Comparison of ENCODE assay signal across 15 cellular contexts in genomic region chr19:35911790-35912189, GRCh38. TPM values are rescaled to one million over a fixed set of nuclear protein-coding genes. Genes with fewer than 3 reads are reported as not detected.
DNase-seq lines count a peak whose midpoint lies in the region; ATAC-seq and TF ChIP-seq lines count a peak whose summit lies in the region.
"Had no signal": no experiment of that assay in that cellular context is flagged by ENCODE, and none has a peak within 500 bp of the region (broad histone marks: within the 10 kb centered on the region; RNA-seq: fewer than 3 reads in every experiment).

No MANE protein-coding gene starts in this region.

- H3K9me3 ChIP-seq in HEK293 (ENCODE audit: control insufficient read depth, insufficient read depth, low read depth, low read length) (no peaks in the 10 kb centered on the region; the same call in 1 of the 2 replicates), lower lobe of right lung (no peaks in the 10 kb centered on the region)
- H3K9me3 ChIP-seq in CD8-positive, alpha-beta T cell (ENCODE audit: low read length), result no peaks in the 10 kb centered on the region
- H3K9me3 ChIP-seq: upper lobe of left lung had no signal

- H3K4me3 ChIP-seq in HEK293 (ENCODE audit: low read depth, low read length) (no peak overlapping the region), lower lobe of right lung (no peak overlapping the region)
- H3K4me3 ChIP-seq in CD8-positive, alpha-beta T cell (ENCODE audit: low read depth, low read length), result no peak overlapping the region
- H3K4me3 ChIP-seq: SK-N-MC, upper lobe of left lung had no signal

- no peak overlapping the region for H3K4me3 Mint-ChIP-seq in Calu3 (ENCODE audit: low read depth, unreplicated experiment)
- no peak overlapping the region for H3K4me3 Mint-ChIP-seq in activated CD8-positive, alpha-beta T cell treated with anti-CD3 and anti-CD28 coated beads for 36 hours
- H3K4me3 Mint-ChIP-seq in CD8-positive, alpha-beta T cell, result no peak overlapping the region

- no peak overlapping the region for H3K27ac Mint-ChIP-seq in Calu3 (ENCODE audit: unreplicated experiment)
- no peak overlapping the region for H3K27ac Mint-ChIP-seq in activated CD8-positive, alpha-beta T cell treated with anti-CD3 and anti-CD28 coated beads for 36 hours
- H3K27ac Mint-ChIP-seq in CD8-positive, alpha-beta T cell, result no peak overlapping the region

- DNase-seq in Calu3, result peak; percentile 53
- DNase-seq in activated CD8-positive, alpha-beta T cell treated with anti-CD3 and anti-CD28 coated beads for 36 hours, result peak; percentile 48
- DNase-seq in lower lobe of right lung, result peak; percentile 58
- no peak for DNase-seq in NCI-H1417 treated with DMSO at 0.1 percent for 48 hours (lab: John Stamatoyannopoulos, UW)
- DNase-seq in CD8-positive, alpha-beta T cell, result no peak
- DNase-seq: activated CD4-positive, alpha-beta T cell treated with anti-CD3 and anti-CD28 coated beads, Interleukin-2, amount 50 U/mL, for 1 hour; head of caudate nucleus; midbrain; NCI-H510A treated with DMSO at 0.1 percent for 48 hours had no signal

- POLR2A ChIA-PET in HEK293 (lab: Yijun Ruan, JAX), result interaction anchor here (0.5 to 1.8 kb wide), 4 partner anchors 11 to 306 kb away, joined by 3 to 5 read pairs (median 4); partner anchors contain the start of gene NFKBID
- POLR2A ChIA-PET in activated CD8-positive, alpha-beta T cell treated with anti-CD3 and anti-CD28 coated beads for 36 hours (lab: Charles Lee), result interaction anchor here (0.6 to 2.1 kb wide), 7 partner anchors 8 to 200 kb away, joined by 3 to 5 read pairs (median 3); no protein-coding TSS in a partner anchor
- POLR2A ChIA-PET in CD8-positive, alpha-beta T cell (lab: Charles Lee), result no interaction called here

- no peaks in the 10 kb centered on the region for H3K4me1 ChIP-seq in HEK293 (ENCODE audit: control insufficient read depth, insufficient read depth, low read length)
- peaks cover 5% of the 10 kb centered on the region for H3K4me1 ChIP-seq in lower lobe of right lung
- H3K4me1 ChIP-seq in CD8-positive, alpha-beta T cell (ENCODE audit: insufficient read depth, low read length), result peaks cover 16% of the 10 kb centered on the region

- H3K36me3 ChIP-seq in HEK293 (ENCODE audit: control insufficient read depth in 2 of 2, insufficient read depth in 1 of 2, low read length in 2 of 2) (no peaks in the 10 kb centered on the region; a peak in 1 of 3 replicates), lower lobe of right lung (no peaks in the 10 kb centered on the region)
- H3K36me3 ChIP-seq in CD8-positive, alpha-beta T cell (ENCODE audit: insufficient read depth, low read length), result no peaks in the 10 kb centered on the region
- H3K36me3 ChIP-seq: upper lobe of left lung had no signal

- peaks cover 14% of the 10 kb centered on the region for H3K27me3 Mint-ChIP-seq in Calu3 (ENCODE audit: unreplicated experiment)
- no peaks in the 10 kb centered on the region for H3K27me3 Mint-ChIP-seq in activated CD8-positive, alpha-beta T cell treated with anti-CD3 and anti-CD28 coated beads for 36 hours
- no peaks in the 10 kb centered on the region for H3K27me3 Mint-ChIP-seq in CD8-positive, alpha-beta T cell (ENCODE audit: low read depth)

- BruUV-seq in Calu3 (replicated peaks; lab: Mats Ljungman, UMichigan), result no TSS peak

- H3K27ac ChIP-seq in HEK293 (ENCODE audit: extremely low read depth, low read depth, low read length), result no peak overlapping the region
- no peak overlapping the region for H3K27ac ChIP-seq in lower lobe of right lung
- H3K27ac ChIP-seq in CD8-positive, alpha-beta T cell (ENCODE audit: low read depth, low read length), result no peak overlapping the region
- H3K27ac ChIP-seq: KMS-11, SK-N-MC had no signal

- no peaks in the 10 kb centered on the region for H3K4me1 Mint-ChIP-seq in Calu3 (ENCODE audit: low read depth, unreplicated experiment)
- H3K4me1 Mint-ChIP-seq in activated CD8-positive, alpha-beta T cell treated with anti-CD3 and anti-CD28 coated beads for 36 hours (ENCODE audit: low read depth), result peaks cover 38% of the 10 kb centered on the region
- H3K4me1 Mint-ChIP-seq in CD8-positive, alpha-beta T cell (ENCODE audit: low read depth), result peaks cover 24% of the 10 kb centered on the region

- peaks cover 4% of the 10 kb centered on the region for H3K27me3 ChIP-seq in lower lobe of right lung (ENCODE audit: low read depth)
- H3K27me3 ChIP-seq in CD8-positive, alpha-beta T cell (ENCODE audit: insufficient read depth, low read length), result no peaks in the 10 kb centered on the region
- H3K27me3 ChIP-seq: upper lobe of left lung had no signal

- intact Hi-C loops in Calu3 (cut with micrococcal nuclease; ENCODE audit: unreplicated experiment) (no loop called here), lower lobe of right lung (cut with DNase I) (no loop called here)
- intact Hi-C loops in activated CD8-positive, alpha-beta T cell treated with anti-CD3 and anti-CD28 coated beads for 36 hours (cut with micrococcal nuclease), result no loop called here
- intact Hi-C loops in CD8-positive, alpha-beta T cell (cut with DNase I, micrococcal nuclease), result no loop called here

- H3K36me3 Mint-ChIP-seq in Calu3 (ENCODE audit: insufficient read depth, unreplicated experiment), result no peaks in the 10 kb centered on the region
- H3K36me3 Mint-ChIP-seq in activated CD8-positive, alpha-beta T cell treated with anti-CD3 and anti-CD28 coated beads for 36 hours (ENCODE audit: low read depth), result no peaks in the 10 kb centered on the region
- H3K36me3 Mint-ChIP-seq in CD8-positive, alpha-beta T cell, result no peaks in the 10 kb centered on the region

- no peak for TF ChIP-seq CTCF in Calu3 (IDR thresholded peaks at IDR 0.05; ENCODE audit: unreplicated experiment)
- TF ChIP-seq CTCF in HEK293 (tag by site-specific recombination; IDR thresholded peaks at IDR 0.05), result no peak
- TF ChIP-seq CTCF in activated CD8-positive, alpha-beta T cell treated with anti-CD3 and anti-CD28 coated beads for 36 hours (IDR thresholded peaks at IDR 0.05), result no peak
- TF ChIP-seq CTCF in lower lobe of right lung (IDR thresholded peaks at IDR 0.05), result no peak
- TF ChIP-seq CTCF in CD8-positive, alpha-beta T cell (IDR thresholded peaks at IDR 0.05), result no peak

- peak; percentile 37 for ATAC-seq in activated CD8-positive, alpha-beta T cell treated with anti-CD3 and anti-CD28 coated beads for 36 hours
- ATAC-seq in lower lobe of right lung (peak in 1 of 2 donors; percentile 6), GM19023 (IDR thresholded peaks at IDR 0.05; ENCODE audit: unreplicated experiment) (no peak), HG02870 (IDR thresholded peaks at IDR 0.05; ENCODE audit: unreplicated experiment) (no peak)
- ATAC-seq in CD8-positive, alpha-beta T cell, result no peak

- H3K9me3 Mint-ChIP-seq in Calu3 (ENCODE audit: low read depth, unreplicated experiment), result no peaks in the 10 kb centered on the region
- H3K9me3 Mint-ChIP-seq in activated CD8-positive, alpha-beta T cell treated with anti-CD3 and anti-CD28 coated beads for 36 hours, result no peaks in the 10 kb centered on the region
- no peaks in the 10 kb centered on the region for H3K9me3 Mint-ChIP-seq in CD8-positive, alpha-beta T cell

- CTCF ChIA-PET in Calu3 (lab: Charles Lee) (interaction anchor here (1.2 kb wide), 1 partner anchor 12 kb away, joined by 3 read pairs; the partner anchor contains the start of gene NFKBID), HEK293 (lab: Yijun Ruan, JAX) (interaction anchor here (0.6 to 1.9 kb wide), 7 partner anchors 10 to 604 kb away, joined by 3 to 13 read pairs (median 3); no protein-coding TSS in a partner anchor)
- CTCF ChIA-PET in activated CD8-positive, alpha-beta T cell treated with anti-CD3 and anti-CD28 coated beads for 36 hours (lab: Charles Lee), result interaction anchor here (2.6 kb wide), 1 partner anchor 30 kb away, joined by 8 read pairs; no protein-coding TSS in a partner anchor
- CTCF ChIA-PET in CD8-positive, alpha-beta T cell (lab: Charles Lee), result interaction anchor here (0.6 kb wide), 1 partner anchor 95 kb away, joined by 4 read pairs; no protein-coding TSS in a partner anchor

TF ChIP-seq in HEK293, 187 proteins besides CTCF, POLR2A, EP300 and RAD21 (continues in another document):
- TF ChIP-seq ZNF670 (tag by site-specific recombination; IDR thresholded peaks at IDR 0.05; ENCODE audit: low read depth), result no peak
- no peak for TF ChIP-seq SP2 (tag by site-specific recombination; IDR thresholded peaks at IDR 0.05)
- no peak for TF ChIP-seq ZNF157 (tag by site-specific recombination; IDR thresholded peaks at IDR 0.05)
- TF ChIP-seq ZNF560 (tag by site-specific recombination; IDR thresholded peaks at IDR 0.05; ENCODE audit: borderline replicate concordance), result no peak
- no peak for TF ChIP-seq BCL11A (tag by site-specific recombination; IDR thresholded peaks at IDR 0.05; ENCODE audit: low read depth)

RNA-seq across cellular contexts. Expression of gene TYROBP, which starts 3.7 kb away (rescaled TPM):
- total RNA-seq in Calu3 (2022), result not detected in 2 replicates
- 1 to 10 TPM in 1 of 2 experiments, under 1 TPM in 1; 0.81 to 1.5 TPM for total RNA-seq in activated CD8-positive, alpha-beta T cell treated with anti-CD3 and anti-CD28 coated beads for 36 hours
- 460 TPM for total RNA-seq in lower lobe of right lung
- total RNA-seq in CD8-positive, alpha-beta T cell, result 1 to 10 TPM; 5.2 to 6.2 TPM

RNA-seq across cellular contexts. Expression of gene HCST, which starts 9.5 kb away (rescaled TPM):
- total RNA-seq in Calu3 (2022) (not detected in 2 replicates), lower lobe of right lung (43.3 TPM)
- 10 to 100 TPM; 57.1 to 72.0 TPM for total RNA-seq in activated CD8-positive, alpha-beta T cell treated with anti-CD3 and anti-CD28 coated beads for 36 hours
- total RNA-seq in CD8-positive, alpha-beta T cell, result 100 to 1,000 TPM; 101 to 114 TPM

RNA-seq across cellular contexts. Expression of gene NFKBID, which starts 11.4 kb away (rescaled TPM):
- total RNA-seq in Calu3 (2022), result 14.9 and 15.6 TPM in 2 replicates
- total RNA-seq in activated CD8-positive, alpha-beta T cell treated with anti-CD3 and anti-CD28 coated beads for 36 hours, result 10 to 100 TPM; 80.8 to 81.2 TPM
- 17.2 TPM for total RNA-seq in lower lobe of right lung
- total RNA-seq in CD8-positive, alpha-beta T cell, result 10 to 100 TPM; 39.4 to 40.2 TPM

RNA-seq across cellular contexts. Expression of gene LRFN3, which starts 24.4 kb away (rescaled TPM):
- total RNA-seq in Calu3 (2022) (15.2 and 18.5 TPM in 2 replicates), lower lobe of right lung (14.6 TPM)
- total RNA-seq in activated CD8-positive, alpha-beta T cell treated with anti-CD3 and anti-CD28 coated beads for 36 hours, result 1 to 10 TPM; 4.8 to 6.6 TPM
- total RNA-seq in CD8-positive, alpha-beta T cell, result 1 to 10 TPM; 2.2 to 3.3 TPM

RNA-seq across cellular contexts. Expression of gene APLP1, which starts 43.4 kb away (rescaled TPM):
- total RNA-seq in Calu3 (2022) (11.5 and 15.8 TPM in 2 replicates), lower lobe of right lung (2.1 TPM)
- total RNA-seq in activated CD8-positive, alpha-beta T cell treated with anti-CD3 and anti-CD28 coated beads for 36 hours, result 1 to 10 TPM; 2.0 to 2.1 TPM
- total RNA-seq in CD8-positive, alpha-beta T cell, result not detected

Comparison
In these comparisons a context has a peak if more than half of its experiments do, and no peak if none do; other contexts are left out.
1. DNase-seq: peak in Calu3 (single experiment), activated CD8-positive, alpha-beta T cell treated with anti-CD3 and anti-CD28 coated beads for 36 hours (single experiment) and lower lobe of right lung (single experiment); none in NCI-H1417 treated with DMSO at 0.1 percent for 48 hours (single experiment) and CD8-positive, alpha-beta T cell (0 of 7).
2. RNA of gene TYROBP, which starts 3.7 kb away (total RNA-seq): 460 TPM in lower lobe of right lung (single experiment); 5.2 to 6.2 TPM in CD8-positive, alpha-beta T cell, 0.81 to 1.5 TPM in activated CD8-positive, alpha-beta T cell treated with anti-CD3 and anti-CD28 coated beads for 36 hours and not detected in Calu3; every median in the first group is over 10 times any median in the second.
3. RNA of gene HCST, which starts 9.5 kb away (total RNA-seq): 101 to 114 TPM in CD8-positive, alpha-beta T cell, 57.1 to 72.0 TPM in activated CD8-positive, alpha-beta T cell treated with anti-CD3 and anti-CD28 coated beads for 36 hours and 43.3 TPM in lower lobe of right lung (single experiment); not detected in Calu3; every median in the first group is over 10 times any median in the second.